1 cellular context compared by ENCODE assay signal in the genomic region with DNA sequence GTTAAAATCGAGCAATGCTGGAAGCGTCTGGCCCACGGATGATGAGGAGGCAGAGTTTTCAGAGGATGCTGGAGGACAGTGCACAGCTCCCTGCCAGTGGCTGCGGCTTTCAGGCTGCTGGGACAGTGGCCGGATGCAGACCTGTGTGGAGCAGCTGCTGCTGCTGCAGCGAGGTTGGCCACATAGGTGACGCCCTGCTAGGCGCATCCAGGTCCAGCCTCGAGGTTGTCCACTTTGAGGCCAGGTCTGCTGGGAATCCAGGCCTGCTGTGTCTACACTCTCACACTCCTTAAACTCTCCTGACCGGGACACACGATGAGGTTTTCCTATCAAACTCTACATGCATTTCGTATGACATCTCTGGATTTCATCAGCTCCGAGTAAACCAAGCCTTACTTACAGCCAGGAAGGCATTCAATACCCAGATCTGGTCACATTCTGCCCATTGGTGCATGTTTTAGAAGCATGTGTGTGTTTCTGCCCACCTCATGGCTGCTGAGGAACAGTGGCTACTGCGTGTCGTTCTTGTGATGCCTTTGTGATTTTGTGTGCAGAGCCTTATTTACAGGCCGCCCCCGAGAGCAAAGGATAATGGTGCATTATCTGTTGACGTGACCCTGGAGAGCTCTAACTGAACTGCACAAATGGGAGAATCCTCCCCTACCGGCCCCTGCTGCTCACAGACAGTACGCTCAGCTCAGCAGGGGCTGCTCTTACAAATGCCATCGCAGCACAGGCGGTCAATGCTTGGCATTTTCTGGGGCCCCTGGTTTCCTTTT.
TF ChIP-seq lines count a peak whose summit lies in the region.

No MANE protein-coding gene starts in this region.

TF ChIP-seq in HepG2, 621 proteins besides CTCF, POLR2A, EP300 and RAD21 (continued from another document and continues in another):
- TF ChIP-seq, protein P1, sequence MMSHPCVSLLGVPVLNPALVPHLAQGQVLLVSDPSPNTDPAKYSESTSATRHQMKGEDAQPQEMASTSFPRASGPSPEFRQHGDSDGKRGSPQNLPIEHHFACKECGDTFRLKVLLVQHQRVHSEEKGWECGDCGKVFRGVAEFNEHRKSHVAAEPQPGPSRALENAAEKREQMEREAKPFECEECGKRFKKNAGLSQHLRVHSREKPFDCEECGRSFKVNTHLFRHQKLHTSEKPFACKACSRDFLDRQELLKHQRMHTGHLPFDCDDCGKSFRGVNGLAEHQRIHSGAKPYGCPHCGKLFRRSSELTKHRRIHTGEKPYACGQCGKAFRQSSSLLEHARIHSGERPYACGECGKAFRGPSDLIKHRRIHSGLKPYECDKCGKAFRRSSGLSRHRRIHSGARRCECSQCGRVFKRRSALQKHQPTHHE (CRISPR knock-in tag; IDR thresholded peaks at IDR 0.05; ENCODE audit: borderline replicate concordance), result no peak
- no peak for TF ChIP-seq NAIF1 (CRISPR knock-in tag; IDR thresholded peaks at IDR 0.05; ENCODE audit: borderline replicate concordance)
- TF ChIP-seq ZNF501 (CRISPR knock-in tag; IDR thresholded peaks at IDR 0.05), result peak; percentile 83
- no peak for TF ChIP-seq ZNF878 (CRISPR knock-in tag; IDR thresholded peaks at IDR 0.05)
- TF ChIP-seq ZFP41 (CRISPR knock-in tag; IDR thresholded peaks at IDR 0.05; ENCODE audit: borderline replicate concordance), result no peak
- no peak for TF ChIP-seq HIVEP1 (CRISPR knock-in tag; IDR thresholded peaks at IDR 0.05)
- TF ChIP-seq ZNF772 (CRISPR knock-in tag; IDR thresholded peaks at IDR 0.05), result no peak
- no peak for TF ChIP-seq ZNF296 (CRISPR knock-in tag; conservative IDR thresholded peaks at IDR 0.05)
- TF ChIP-seq JUN (CRISPR knock-in tag; IDR thresholded peaks at IDR 0.05), result no peak
- TF ChIP-seq, protein P2, sequence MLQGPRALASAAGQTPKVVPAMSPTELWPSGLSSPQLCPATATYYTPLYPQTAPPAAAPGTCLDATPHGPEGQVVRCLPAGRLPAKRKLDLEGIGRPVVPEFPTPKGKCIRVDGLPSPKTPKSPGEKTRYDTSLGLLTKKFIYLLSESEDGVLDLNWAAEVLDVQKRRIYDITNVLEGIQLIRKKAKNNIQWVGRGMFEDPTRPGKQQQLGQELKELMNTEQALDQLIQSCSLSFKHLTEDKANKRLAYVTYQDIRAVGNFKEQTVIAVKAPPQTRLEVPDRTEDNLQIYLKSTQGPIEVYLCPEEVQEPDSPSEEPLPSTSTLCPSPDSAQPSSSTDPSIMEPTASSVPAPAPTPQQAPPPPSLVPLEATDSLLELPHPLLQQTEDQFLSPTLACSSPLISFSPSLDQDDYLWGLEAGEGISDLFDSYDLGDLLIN (CRISPR knock-in tag; IDR thresholded peaks at IDR 0.05; ENCODE audit: borderline replicate concordance), result no peak
- peak; percentile 66 for TF ChIP-seq PHF21A (CRISPR knock-in tag; IDR thresholded peaks at IDR 0.05)
- TF ChIP-seq TBL1XR1 (IDR thresholded peaks at IDR 0.05; ENCODE audit: borderline replicate concordance, low read length, partially characterized antibody), result no peak
- TF ChIP-seq, protein P3, sequence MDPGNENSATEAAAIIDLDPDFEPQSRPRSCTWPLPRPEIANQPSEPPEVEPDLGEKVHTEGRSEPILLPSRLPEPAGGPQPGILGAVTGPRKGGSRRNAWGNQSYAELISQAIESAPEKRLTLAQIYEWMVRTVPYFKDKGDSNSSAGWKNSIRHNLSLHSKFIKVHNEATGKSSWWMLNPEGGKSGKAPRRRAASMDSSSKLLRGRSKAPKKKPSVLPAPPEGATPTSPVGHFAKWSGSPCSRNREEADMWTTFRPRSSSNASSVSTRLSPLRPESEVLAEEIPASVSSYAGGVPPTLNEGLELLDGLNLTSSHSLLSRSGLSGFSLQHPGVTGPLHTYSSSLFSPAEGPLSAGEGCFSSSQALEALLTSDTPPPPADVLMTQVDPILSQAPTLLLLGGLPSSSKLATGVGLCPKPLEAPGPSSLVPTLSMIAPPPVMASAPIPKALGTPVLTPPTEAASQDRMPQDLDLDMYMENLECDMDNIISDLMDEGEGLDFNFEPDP (CRISPR knock-in tag; conservative IDR thresholded peaks at IDR 0.05), result no peak
- TF ChIP-seq MYC (CRISPR knock-in tag; IDR thresholded peaks at IDR 0.05; ENCODE audit: borderline replicate concordance), result peak; percentile 53; the same call in 1 of the 2 replicates
- TF ChIP-seq MBNL3 (CRISPR knock-in tag; conservative IDR thresholded peaks at IDR 0.05), result no peak
- no peak for TF ChIP-seq NCOA5 (CRISPR knock-in tag; IDR thresholded peaks at IDR 0.05)
- TF ChIP-seq, protein P4, sequence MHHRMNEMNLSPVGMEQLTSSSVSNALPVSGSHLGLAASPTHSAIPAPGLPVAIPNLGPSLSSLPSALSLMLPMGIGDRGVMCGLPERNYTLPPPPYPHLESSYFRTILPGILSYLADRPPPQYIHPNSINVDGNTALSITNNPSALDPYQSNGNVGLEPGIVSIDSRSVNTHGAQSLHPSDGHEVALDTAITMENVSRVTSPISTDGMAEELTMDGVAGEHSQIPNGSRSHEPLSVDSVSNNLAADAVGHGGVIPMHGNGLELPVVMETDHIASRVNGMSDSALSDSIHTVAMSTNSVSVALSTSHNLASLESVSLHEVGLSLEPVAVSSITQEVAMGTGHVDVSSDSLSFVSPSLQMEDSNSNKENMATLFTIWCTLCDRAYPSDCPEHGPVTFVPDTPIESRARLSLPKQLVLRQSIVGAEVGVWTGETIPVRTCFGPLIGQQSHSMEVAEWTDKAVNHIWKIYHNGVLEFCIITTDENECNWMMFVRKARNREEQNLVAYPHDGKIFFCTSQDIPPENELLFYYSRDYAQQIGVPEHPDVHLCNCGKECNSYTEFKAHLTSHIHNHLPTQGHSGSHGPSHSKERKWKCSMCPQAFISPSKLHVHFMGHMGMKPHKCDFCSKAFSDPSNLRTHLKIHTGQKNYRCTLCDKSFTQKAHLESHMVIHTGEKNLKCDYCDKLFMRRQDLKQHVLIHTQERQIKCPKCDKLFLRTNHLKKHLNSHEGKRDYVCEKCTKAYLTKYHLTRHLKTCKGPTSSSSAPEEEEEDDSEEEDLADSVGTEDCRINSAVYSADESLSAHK (CRISPR knock-in tag; IDR thresholded peaks at IDR 0.05; ENCODE audit: borderline replicate concordance), result no peak
- TF ChIP-seq U2AF1 (optimal IDR thresholded peaks at IDR 0.05; ENCODE audit: low read depth, low read length), result no peak
- TF ChIP-seq HMG20A (CRISPR knock-in tag; IDR thresholded peaks at IDR 0.05; ENCODE audit: borderline replicate concordance), result no peak
- TF ChIP-seq, protein P5, sequence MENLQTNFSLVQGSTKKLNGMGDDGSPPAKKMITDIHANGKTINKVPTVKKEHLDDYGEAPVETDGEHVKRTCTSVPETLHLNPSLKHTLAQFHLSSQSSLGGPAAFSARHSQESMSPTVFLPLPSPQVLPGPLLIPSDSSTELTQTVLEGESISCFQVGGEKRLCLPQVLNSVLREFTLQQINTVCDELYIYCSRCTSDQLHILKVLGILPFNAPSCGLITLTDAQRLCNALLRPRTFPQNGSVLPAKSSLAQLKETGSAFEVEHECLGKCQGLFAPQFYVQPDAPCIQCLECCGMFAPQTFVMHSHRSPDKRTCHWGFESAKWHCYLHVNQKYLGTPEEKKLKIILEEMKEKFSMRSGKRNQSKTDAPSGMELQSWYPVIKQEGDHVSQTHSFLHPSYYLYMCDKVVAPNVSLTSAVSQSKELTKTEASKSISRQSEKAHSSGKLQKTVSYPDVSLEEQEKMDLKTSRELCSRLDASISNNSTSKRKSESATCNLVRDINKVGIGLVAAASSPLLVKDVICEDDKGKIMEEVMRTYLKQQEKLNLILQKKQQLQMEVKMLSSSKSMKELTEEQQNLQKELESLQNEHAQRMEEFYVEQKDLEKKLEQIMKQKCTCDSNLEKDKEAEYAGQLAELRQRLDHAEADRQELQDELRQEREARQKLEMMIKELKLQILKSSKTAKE (CRISPR knock-in tag; IDR thresholded peaks at IDR 0.05; ENCODE audit: borderline replicate concordance), result no peak; the same call in 1 of the 2 replicates
- no peak for TF ChIP-seq MAFG (CRISPR knock-in tag; IDR thresholded peaks at IDR 0.05)
- no peak; the same call in 1 of the 2 replicates for TF ChIP-seq CEBPG (CRISPR knock-in tag; IDR thresholded peaks at IDR 0.05)
- TF ChIP-seq, protein P6, sequence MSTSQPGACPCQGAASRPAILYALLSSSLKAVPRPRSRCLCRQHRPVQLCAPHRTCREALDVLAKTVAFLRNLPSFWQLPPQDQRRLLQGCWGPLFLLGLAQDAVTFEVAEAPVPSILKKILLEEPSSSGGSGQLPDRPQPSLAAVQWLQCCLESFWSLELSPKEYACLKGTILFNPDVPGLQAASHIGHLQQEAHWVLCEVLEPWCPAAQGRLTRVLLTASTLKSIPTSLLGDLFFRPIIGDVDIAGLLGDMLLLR (CRISPR knock-in tag; IDR thresholded peaks at IDR 0.05), result no peak
- TF ChIP-seq ZNF605 (CRISPR knock-in tag; IDR thresholded peaks at IDR 0.05), result no peak
- TF ChIP-seq, protein P7, sequence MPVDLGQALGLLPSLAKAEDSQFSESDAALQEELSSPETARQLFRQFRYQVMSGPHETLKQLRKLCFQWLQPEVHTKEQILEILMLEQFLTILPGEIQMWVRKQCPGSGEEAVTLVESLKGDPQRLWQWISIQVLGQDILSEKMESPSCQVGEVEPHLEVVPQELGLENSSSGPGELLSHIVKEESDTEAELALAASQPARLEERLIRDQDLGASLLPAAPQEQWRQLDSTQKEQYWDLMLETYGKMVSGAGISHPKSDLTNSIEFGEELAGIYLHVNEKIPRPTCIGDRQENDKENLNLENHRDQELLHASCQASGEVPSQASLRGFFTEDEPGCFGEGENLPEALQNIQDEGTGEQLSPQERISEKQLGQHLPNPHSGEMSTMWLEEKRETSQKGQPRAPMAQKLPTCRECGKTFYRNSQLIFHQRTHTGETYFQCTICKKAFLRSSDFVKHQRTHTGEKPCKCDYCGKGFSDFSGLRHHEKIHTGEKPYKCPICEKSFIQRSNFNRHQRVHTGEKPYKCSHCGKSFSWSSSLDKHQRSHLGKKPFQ (CRISPR knock-in tag; IDR thresholded peaks at IDR 0.05; ENCODE audit: insufficient replicate concordance), result peak; percentile 55
- no peak for TF ChIP-seq ZNF749 (CRISPR knock-in tag; IDR thresholded peaks at IDR 0.05; ENCODE audit: borderline replicate concordance)
- TF ChIP-seq SRSF4 (IDR thresholded peaks at IDR 0.05; ENCODE audit: low read depth, low read length, poor library complexity, severe bottlenecking), result no peak
- TF ChIP-seq ZNF672 (CRISPR knock-in tag; IDR thresholded peaks at IDR 0.05), result no peak
- TF ChIP-seq PTBP1 (IDR thresholded peaks at IDR 0.05; ENCODE audit: low read depth, low read length, poor library complexity, severe bottlenecking), result no peak
- TF ChIP-seq NFE2 (CRISPR knock-in tag; IDR thresholded peaks at IDR 0.05), result no peak
- TF ChIP-seq, protein P8, sequence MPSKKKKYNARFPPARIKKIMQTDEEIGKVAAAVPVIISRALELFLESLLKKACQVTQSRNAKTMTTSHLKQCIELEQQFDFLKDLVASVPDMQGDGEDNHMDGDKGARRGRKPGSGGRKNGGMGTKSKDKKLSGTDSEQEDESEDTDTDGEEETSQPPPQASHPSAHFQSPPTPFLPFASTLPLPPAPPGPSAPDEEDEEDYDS (CRISPR knock-in tag; IDR thresholded peaks at IDR 0.05), result peak; percentile 57; the same call in 1 of the 2 replicates
- TF ChIP-seq, protein P9, sequence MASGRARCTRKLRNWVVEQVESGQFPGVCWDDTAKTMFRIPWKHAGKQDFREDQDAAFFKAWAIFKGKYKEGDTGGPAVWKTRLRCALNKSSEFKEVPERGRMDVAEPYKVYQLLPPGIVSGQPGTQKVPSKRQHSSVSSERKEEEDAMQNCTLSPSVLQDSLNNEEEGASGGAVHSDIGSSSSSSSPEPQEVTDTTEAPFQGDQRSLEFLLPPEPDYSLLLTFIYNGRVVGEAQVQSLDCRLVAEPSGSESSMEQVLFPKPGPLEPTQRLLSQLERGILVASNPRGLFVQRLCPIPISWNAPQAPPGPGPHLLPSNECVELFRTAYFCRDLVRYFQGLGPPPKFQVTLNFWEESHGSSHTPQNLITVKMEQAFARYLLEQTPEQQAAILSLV (CRISPR knock-in tag; IDR thresholded peaks at IDR 0.05; ENCODE audit: borderline replicate concordance), result 0 out of 2 replicates have a peak, but pooled peaks have one; percentile 37
- no peak for TF ChIP-seq ZZZ3 (CRISPR knock-in tag; IDR thresholded peaks at IDR 0.05; ENCODE audit: borderline replicate concordance)
- no peak for TF ChIP-seq RFXAP (CRISPR knock-in tag; IDR thresholded peaks at IDR 0.05; ENCODE audit: borderline replicate concordance)
- TF ChIP-seq ATF7 (IDR thresholded peaks at IDR 0.05), result no peak
- no peak for TF ChIP-seq ATF7 (CRISPR knock-in tag; IDR thresholded peaks at IDR 0.05)
- no peak for TF ChIP-seq ZNF547 (CRISPR knock-in tag; IDR thresholded peaks at IDR 0.05)
- TF ChIP-seq MATR3 (CRISPR knock-in tag; IDR thresholded peaks at IDR 0.05), result no peak
- no peak for TF ChIP-seq EEA1 (CRISPR knock-in tag; IDR thresholded peaks at IDR 0.05; ENCODE audit: borderline replicate concordance)
- TF ChIP-seq, protein P10, sequence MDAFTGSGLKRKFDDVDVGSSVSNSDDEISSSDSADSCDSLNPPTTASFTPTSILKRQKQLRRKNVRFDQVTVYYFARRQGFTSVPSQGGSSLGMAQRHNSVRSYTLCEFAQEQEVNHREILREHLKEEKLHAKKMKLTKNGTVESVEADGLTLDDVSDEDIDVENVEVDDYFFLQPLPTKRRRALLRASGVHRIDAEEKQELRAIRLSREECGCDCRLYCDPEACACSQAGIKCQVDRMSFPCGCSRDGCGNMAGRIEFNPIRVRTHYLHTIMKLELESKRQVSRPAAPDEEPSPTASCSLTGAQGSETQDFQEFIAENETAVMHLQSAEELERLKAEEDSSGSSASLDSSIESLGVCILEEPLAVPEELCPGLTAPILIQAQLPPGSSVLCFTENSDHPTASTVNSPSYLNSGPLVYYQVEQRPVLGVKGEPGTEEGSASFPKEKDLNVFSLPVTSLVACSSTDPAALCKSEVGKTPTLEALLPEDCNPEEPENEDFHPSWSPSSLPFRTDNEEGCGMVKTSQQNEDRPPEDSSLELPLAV (CRISPR knock-in tag; conservative IDR thresholded peaks at IDR 0.05; ENCODE audit: low read depth), result no peak
- TF ChIP-seq GTF3A (CRISPR knock-in tag; conservative IDR thresholded peaks at IDR 0.05), result no peak
- TF ChIP-seq MED8 (CRISPR knock-in tag; IDR thresholded peaks at IDR 0.05; ENCODE audit: insufficient replicate concordance), result no peak
- TF ChIP-seq ZSCAN25 (CRISPR knock-in tag; IDR thresholded peaks at IDR 0.05), result no peak
